In genomic region chr3:106157411-106157810, GRCh38 we compare ENCODE assay signal across 15 cellular contexts.
DNase-seq lines count a peak whose midpoint lies in the region; TF ChIP-seq lines count a peak whose summit lies in the region.
"Had no signal": no experiment of that assay in that cellular context is flagged by ENCODE, and none has a peak within 500 bp of the region (broad histone marks: within the 10 kb centered on the region; RNA-seq: fewer than 3 reads in every experiment).

No MANE protein-coding gene starts in this region.

- peak; percentile 39 to 61 for DNase-seq in Caco-2
- DNase-seq in HuH-7 (ENCODE audit: low spot score), result peak; percentile 29
- peak; percentile 7 for DNase-seq in kidney epithelial cell (ENCODE audit: low read depth)
- no peak for DNase-seq in neuronal stem cell (ENCODE audit: low spot score)
- no peak for DNase-seq in COR-L47 (lab: John Stamatoyannopoulos, UW)
- DNase-seq in T-helper 2 cell, result no peak
- no peak for DNase-seq in epidermal melanocyte (ENCODE audit: insufficient read length, low spot score)
- no peak for DNase-seq in DMS153 treated with DMSO at 0.1 percent for 48 hours (lab: John Stamatoyannopoulos, UW; ENCODE audit: unreplicated experiment)
- DNase-seq: Calu3; CD8-positive, alpha-beta T cell; GF-D8; GOT3; H9 had no signal

- H3K9ac ChIP-seq in neuronal stem cell (ENCODE audit: low read depth, low read length, poor library complexity), result no peak overlapping the region

- no peak overlapping the region for H3K18ac ChIP-seq in neuronal stem cell (ENCODE audit: low read length)

- CTCF ChIA-PET in Caco-2 (lab: Charles Lee), result no interaction called here

- no TSS peak for BruUV-seq in Caco-2 (replicated peaks; lab: Mats Ljungman, UMichigan)

- no peaks in the 10 kb centered on the region for H3K9me3 Mint-ChIP-seq in Caco-2 (ENCODE audit: unreplicated experiment)
- H3K9me3 Mint-ChIP-seq: CD8-positive, alpha-beta T cell; H9 had no signal

- no CpG with 5 or more reads among the region's 3 CpGs for WGBS in neuronal stem cell (ENCODE audit: extremely low coverage in 2 of 2, insufficient read length in 2 of 2, insufficient replicate concordance in 1 of 2), 2 donors

- no peak overlapping the region for H2BK5ac ChIP-seq in neuronal stem cell (ENCODE audit: low read length)

- H3K4me3 Mint-ChIP-seq in Caco-2 (ENCODE audit: unreplicated experiment), result no peak overlapping the region
- H3K4me3 Mint-ChIP-seq: CD14-positive monocyte; CD8-positive, alpha-beta T cell; H9 had no signal

- H3K27me3 Mint-ChIP-seq in Caco-2 (ENCODE audit: insufficient read depth, unreplicated experiment), result no peaks in the 10 kb centered on the region

- H3K4me2 ChIP-seq in neuronal stem cell (ENCODE audit: insufficient read depth, low read length, poor library complexity, severe bottlenecking), result peak overlapping the region; percentile 2

- no peak overlapping the region for H3K4ac ChIP-seq in neuronal stem cell (ENCODE audit: low read length)

- H3K4me1 ChIP-seq in Caco-2 (peaks cover 9% of the 10 kb centered on the region), neuronal stem cell (ENCODE audit: control insufficient read depth in 2 of 2, insufficient read depth in 1 of 2, low read depth in 1 of 2, low read length in 2 of 2) (no peaks in the 10 kb centered on the region)

- intact Hi-C loops in Caco-2 (cut with micrococcal nuclease; ENCODE audit: unreplicated experiment), result loop anchor here (1.0 kb wide), 1 partner anchor 17 kb away; no protein-coding TSS in a partner anchor

- H3K79me1 ChIP-seq in neuronal stem cell (ENCODE audit: low read depth, low read length), result no peaks in the 10 kb centered on the region

- H3K36me3 Mint-ChIP-seq in Caco-2 (ENCODE audit: insufficient read depth, unreplicated experiment), result no peaks in the 10 kb centered on the region
- H3K36me3 Mint-ChIP-seq: CD14-positive monocyte; CD8-positive, alpha-beta T cell had no signal

- H3K27ac ChIP-seq in neuronal stem cell (replicated peaks; ENCODE audit: low read length), result no peak overlapping the region
- H3K27ac ChIP-seq: 22Rv1 had no signal

- no peak overlapping the region for H3K4me3 ChIP-seq in Caco-2 (ENCODE audit: low read depth, low read length)
- H3K4me3 ChIP-seq in kidney epithelial cell (ENCODE audit: low read depth, low read length), result no peak overlapping the region
- H3K4me3 ChIP-seq in neuronal stem cell (ENCODE audit: low read length in 2 of 2), result no peak overlapping the region

- H2BK12ac ChIP-seq in neuronal stem cell (ENCODE audit: low read length), result no peak overlapping the region

- H3K27me3 ChIP-seq in Caco-2 (replicated peaks; ENCODE audit: control insufficient read depth, insufficient read depth, low read length) (no peaks in the 10 kb centered on the region), kidney epithelial cell (ENCODE audit: control insufficient read depth, insufficient read depth, low read length) (no peaks in the 10 kb centered on the region), neuronal stem cell (ENCODE audit: control insufficient read depth in 3 of 3, insufficient read depth in 3 of 3, low read depth in 1 of 3, low read length in 3 of 3) (no peaks in the 10 kb centered on the region)

- no peak overlapping the region for H3K14ac ChIP-seq in neuronal stem cell (ENCODE audit: low read length)

- no peak overlapping the region for H2AFZ ChIP-seq in neuronal stem cell (ENCODE audit: low read length)

- H3K23ac ChIP-seq in neuronal stem cell (ENCODE audit: low read depth, low read length, poor library complexity), result no peak overlapping the region

- H3K36me3 ChIP-seq in Caco-2 (ENCODE audit: control insufficient read depth, insufficient read depth, low read length) (no peaks in the 10 kb centered on the region), kidney epithelial cell (ENCODE audit: control insufficient read depth, insufficient read depth, low read length) (no peaks in the 10 kb centered on the region), neuronal stem cell (replicated peaks in 1 of 2; ENCODE audit: control insufficient read depth in 2 of 2, insufficient read depth in 2 of 2, low read length in 2 of 2) (no peaks in the 10 kb centered on the region)

- H2AK5ac ChIP-seq in neuronal stem cell (ENCODE audit: low read depth, low read length), result no peak overlapping the region

- no peak overlapping the region for H4K8ac ChIP-seq in neuronal stem cell (ENCODE audit: low read depth, low read length)

- H3K27ac Mint-ChIP-seq in Caco-2 (ENCODE audit: unreplicated experiment), result no peak overlapping the region
- H3K27ac Mint-ChIP-seq: CD14-positive monocyte; CD8-positive, alpha-beta T cell; H9 had no signal

- H4K91ac ChIP-seq in neuronal stem cell (ENCODE audit: low read depth, low read length, poor library complexity), result no peak overlapping the region

- TF ChIP-seq CTCF in Caco-2 (IDR thresholded peaks at IDR 0.05; ENCODE audit: insufficient read depth in 1 of 2, low read depth in 1 of 2, low read length in 1 of 2, severe bottlenecking in 1 of 2, unreplicated experiment in 1 of 2) (no peak), kidney epithelial cell (IDR thresholded peaks at IDR 0.05; ENCODE audit: insufficient read depth, low read length, poor library complexity, severe bottlenecking) (no peak)

- POLR2A ChIA-PET in Caco-2 (lab: Charles Lee), result no interaction called here

- H3K4me1 Mint-ChIP-seq in Caco-2 (ENCODE audit: low read depth, unreplicated experiment), result no peaks in the 10 kb centered on the region
- H3K4me1 Mint-ChIP-seq: CD14-positive monocyte had no signal

- H2BK15ac ChIP-seq in neuronal stem cell (ENCODE audit: low read length), result no peak overlapping the region

- no peak overlapping the region for H2BK120ac ChIP-seq in neuronal stem cell (ENCODE audit: low read depth, low read length)

- H3K9me3 ChIP-seq in Caco-2 (no peaks in the 10 kb centered on the region), neuronal stem cell (replicated peaks in 1 of 2; ENCODE audit: control insufficient read depth in 2 of 2, insufficient read depth in 1 of 2, low read depth in 1 of 2, low read length in 2 of 2) (no peaks in the 10 kb centered on the region)

Comparison
In these comparisons a context has a peak if more than half of its experiments do, and no peak if none do; other contexts are left out.
1. DNase-seq: peak in Caco-2 (2 of 2), HuH-7 (single experiment) and kidney epithelial cell (single experiment); none in neuronal stem cell (single experiment), COR-L47 (single experiment), T-helper 2 cell (0 of 5), epidermal melanocyte (single experiment) and DMS153 treated with DMSO at 0.1 percent for 48 hours (single experiment).